Comparison of ENCODE assay signal across 17 cellular contexts in the genomic region with DNA sequence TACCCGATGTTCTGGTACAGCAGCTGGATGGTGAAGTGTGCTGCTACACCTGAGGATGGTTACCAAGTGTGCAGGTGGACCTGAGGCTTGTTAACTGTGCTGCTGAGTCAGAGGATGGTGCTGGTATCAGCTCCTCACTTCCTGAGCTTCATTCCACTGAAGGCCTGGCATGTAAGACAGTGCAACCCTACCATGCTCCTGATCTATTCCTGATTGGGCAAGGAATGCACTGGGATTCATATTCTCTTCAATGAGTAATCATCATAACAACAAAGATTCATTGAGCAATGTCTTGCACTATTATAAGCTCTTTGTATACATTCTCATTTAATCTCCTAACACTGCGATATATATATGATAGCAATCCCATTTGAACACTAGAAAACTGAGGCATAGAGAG.
DNase-seq lines count a peak whose midpoint lies in the region; FAIRE-seq and TF ChIP-seq lines count a peak whose summit lies in the region.
"Had no signal": no experiment of that assay in that cellular context is flagged by ENCODE, and none has a peak within 500 bp of the region (broad histone marks: within the 10 kb centered on the region; RNA-seq: fewer than 3 reads in every experiment).

No MANE protein-coding gene starts in this region.

- H3K9ac ChIP-seq in keratinocyte (ENCODE audit: control insufficient read depth, extremely low read depth, insufficient read depth, low read length) = no peak overlapping the region

- no peaks in the 10 kb centered on the region for H3K27me3 ChIP-seq in keratinocyte (ENCODE audit: control insufficient read depth, extremely low read depth, insufficient read depth, low read length)
- H3K27me3 ChIP-seq: ascending aorta, colonic mucosa had no signal

- no peaks in the 10 kb centered on the region for H4K20me1 ChIP-seq in keratinocyte (ENCODE audit: control insufficient read depth, extremely low read depth, insufficient read depth, low read length)

- FAIRE-seq in keratinocyte (lab: Jason Lieb, UNC) = peak; percentile 99

- no peaks in the 10 kb centered on the region for H3K9me1 ChIP-seq in keratinocyte (ENCODE audit: control insufficient read depth, extremely low read depth, insufficient read depth, low read length)

- no peak overlapping the region for H3K4me2 ChIP-seq in keratinocyte (ENCODE audit: control insufficient read depth, extremely low read depth, insufficient read depth, low read depth, low read length)

- H2AFZ ChIP-seq in keratinocyte (ENCODE audit: control insufficient read depth, low read length) = no peak overlapping the region

- H3K4me3 ChIP-seq in AG10803 (ENCODE audit: low read length) (no peak overlapping the region), choroid plexus epithelial cell (ENCODE audit: low read depth, low read length) (no peak overlapping the region), keratinocyte (ENCODE audit: control insufficient read depth in 2 of 3, extremely low read depth in 1 of 3, insufficient read depth in 2 of 3, low read depth in 1 of 3, low read length in 3 of 3) (no peak overlapping the region)
- H3K4me3 ChIP-seq: ascending aorta, colonic mucosa had no signal

- no peaks in the 10 kb centered on the region for H3K9me3 ChIP-seq in keratinocyte (ENCODE audit: control insufficient read depth, low read depth, low read length)
- H3K9me3 ChIP-seq: ascending aorta, colonic mucosa had no signal

- H3K27ac ChIP-seq in keratinocyte (ENCODE audit: control insufficient read depth, insufficient read depth, low read length) = peak overlapping the region; percentile 89
- H3K27ac ChIP-seq: ascending aorta, colonic mucosa had no signal

- intact Hi-C loops in head of caudate nucleus (cut with DNase I) = no loop called here

- H3K4me1 ChIP-seq in keratinocyte (ENCODE audit: control insufficient read depth, extremely low read depth, insufficient read depth, low read length) = peaks cover 75% of the 10 kb centered on the region
- H3K4me1 ChIP-seq: ascending aorta, colonic mucosa had no signal

- TF ChIP-seq CTCF in AG10803 (conservative IDR thresholded peaks at IDR 0.05; ENCODE audit: low read length) = no peak
- TF ChIP-seq CTCF in choroid plexus epithelial cell (conservative IDR thresholded peaks at IDR 0.05; ENCODE audit: low read depth, low read length) = no peak
- TF ChIP-seq CTCF in keratinocyte (optimal IDR thresholded peaks at IDR 0.05 in 1 of 3, IDR thresholded peaks at IDR 0.05 in 1 of 3, conservative IDR thresholded peaks at IDR 0.05 in 1 of 3; ENCODE audit: extremely low read depth in 1 of 3, insufficient read depth in 2 of 3, low read length in 3 of 3) = no peak

- DNase-seq in AG10803 (ENCODE audit: low read depth) (peak; percentile 76), M059J (ENCODE audit: low read depth) (peak; percentile 37), choroid plexus epithelial cell (ENCODE audit: low read depth) (peak; percentile 70), keratinocyte (ENCODE audit: low read depth, low spot score) (peak; percentile 91), activated gamma-delta T cell (lab: John Stamatoyannopoulos, UW) (no peak), pons (ENCODE audit: low spot score) (no peak), head of caudate nucleus (no peak), DMS114 treated with DMSO at 0.1 percent for 48 hours (lab: John Stamatoyannopoulos, UW; ENCODE audit: unreplicated experiment) (no peak)
- DNase-seq: activated CD4-positive, alpha-beta T cell treated with anti-CD3 and anti-CD28 coated beads, Interleukin-2, amount 10 ng/mL, durations not matched to agents 24 days and 14 days; activated CD8-positive, alpha-beta memory T cell treated with anti-CD3 and anti-CD28 coated beads, Interleukin-2, amount 50 U/mL, for 4 hours; activated gamma-delta T cell treated with Interleukin-2 at 50 U/mL for 16 hours; colonic mucosa; COR-L47; naive B cell; NCI-H1436 treated with DMSO at 0.1 percent for 48 hours; NCI-H2227 treated with DMSO at 0.1 percent for 48 hours had no signal

- no peaks in the 10 kb centered on the region for H3K79me2 ChIP-seq in keratinocyte (ENCODE audit: control insufficient read depth, insufficient read depth, low read length)

- dilution Hi-C loops in keratinocyte (cut with MboI; ENCODE audit: extremely low pct_ligation_motif_present, low sequenced_read_pairs) = no loop called here

- no peaks in the 10 kb centered on the region for H3K36me3 ChIP-seq in keratinocyte (ENCODE audit: control insufficient read depth in 2 of 2, extremely low read depth in 1 of 2, insufficient read depth in 2 of 2, low read length in 2 of 2)
- H3K36me3 ChIP-seq: colonic mucosa had no signal

Comparison
In these comparisons a context has a peak if more than half of its experiments do, and no peak if none do; other contexts are left out.
1. DNase-seq: peak in AG10803 (single experiment), M059J (single experiment), choroid plexus epithelial cell (single experiment) and keratinocyte (single experiment); none in activated gamma-delta T cell (single experiment), pons (single experiment), head of caudate nucleus (0 of 42) and DMS114 treated with DMSO at 0.1 percent for 48 hours (single experiment).